1 cellular context compared by ENCODE assay signal in genomic region chr6:36649721-36650484, GRCh38.
A peak's percentile ranks its signal among the peaks of the same experiment; 100 is the strongest.
TF ChIP-seq lines count a peak whose summit lies in the region.

No MANE protein-coding gene starts in this region.

TF ChIP-seq in K562, 482 proteins besides CTCF, POLR2A, EP300 and RAD21 (continued from another document and continues in another):
- TF ChIP-seq ARID1B (IDR thresholded peaks at IDR 0.05) (peak; percentile 58; the same call in 1 of the 2 replicates), GATA2 (CRISPR knock-in tag; IDR thresholded peaks at IDR 0.05) (0 out of 2 replicates have a peak, but pooled peaks have one; percentile 38), GABPA (tag; conservative IDR thresholded peaks at IDR 0.05; ENCODE audit: low read depth) (no peak), RFX5 (IDR thresholded peaks at IDR 0.05; ENCODE audit: low read depth, low read length) (no peak), ZNF280A (IDR thresholded peaks at IDR 0.05; ENCODE audit: low read depth, partially characterized antibody) (no peak), TEAD1 (CRISPR knock-in tag; IDR thresholded peaks at IDR 0.05) (peak in 1 of 2 experiments; percentile 44; a peak in 1 of 4 replicates), SAFB2 (IDR thresholded peaks at IDR 0.05; ENCODE audit: borderline replicate concordance, low read depth, low read length, severe bottlenecking) (no peak), MAX (CRISPR knock-in tag; IDR thresholded peaks at IDR 0.05) (no peak), POLR2B (IDR thresholded peaks at IDR 0.05; ENCODE audit: low read depth, partially characterized antibody) (no peak), BCL6 (CRISPR knock-in tag; IDR thresholded peaks at IDR 0.05) (peak; percentile 20; the same call in 1 of the 2 replicates), ZFP1 (CRISPR knock-in tag; IDR thresholded peaks at IDR 0.05) (no peak), ZNF699 (CRISPR knock-in tag; IDR thresholded peaks at IDR 0.05; ENCODE audit: insufficient replicate concordance) (no peak), ZNF764 (CRISPR knock-in tag; IDR thresholded peaks at IDR 0.05; ENCODE audit: low read depth) (no peak), TBL1XR1 (IDR thresholded peaks at IDR 0.05; ENCODE audit: low read length in 2 of 2) (no peak), SOX6 (IDR thresholded peaks at IDR 0.05) (peak; percentile 70; the same call in 1 of the 2 replicates), ZNF316 (IDR thresholded peaks at IDR 0.05) (no peak; the same call in 1 of the 2 replicates), DDX20 (tag; IDR thresholded peaks at IDR 0.05; ENCODE audit: low read depth) (no peak), ZNF146 (CRISPR knock-in tag; IDR thresholded peaks at IDR 0.05; ENCODE audit: unreplicated experiment) (no peak), HBP1 (CRISPR knock-in tag; IDR thresholded peaks at IDR 0.05) (no peak), SMARCB1 (IDR thresholded peaks at IDR 0.05; ENCODE audit: insufficient read length, low read depth) (no peak), CHAMP1 (IDR thresholded peaks at IDR 0.05) (no peak), ZNF436 (CRISPR knock-in tag; IDR thresholded peaks at IDR 0.05) (no peak), KHSRP (IDR thresholded peaks at IDR 0.05) (no peak), HLTF (IDR thresholded peaks at IDR 0.05) (no peak), OTX1 (CRISPR knock-in tag; IDR thresholded peaks at IDR 0.05) (no peak), KDM4B (IDR thresholded peaks at IDR 0.05; ENCODE audit: borderline replicate concordance in 2 of 2, low read depth in 1 of 2) (no peak), TGIF2 (CRISPR knock-in tag; IDR thresholded peaks at IDR 0.05) (no peak), TCF3 (CRISPR knock-in tag; IDR thresholded peaks at IDR 0.05) (peak; percentile 44; the same call in 1 of the 2 replicates), SMAD2 (IDR thresholded peaks at IDR 0.05; ENCODE audit: low read depth, low read length) (no peak), SLC30A9 (CRISPR knock-in tag; IDR thresholded peaks at IDR 0.05) (no peak), CEBPB (tag; IDR thresholded peaks at IDR 0.05) (peak; percentile 96), MLLT1 (IDR thresholded peaks at IDR 0.05) (no peak), NEUROD1 (IDR thresholded peaks at IDR 0.05; ENCODE audit: borderline replicate concordance, low read depth, low read length, partially characterized antibody) (no peak), PHF20 (IDR thresholded peaks at IDR 0.05; ENCODE audit: partially characterized antibody) (no peak), GTF2B (IDR thresholded peaks at IDR 0.05; ENCODE audit: extremely low read depth, insufficient read length) (no peak), HDAC2 (IDR thresholded peaks at IDR 0.05) (no peak), MBD1 (CRISPR knock-in tag; IDR thresholded peaks at IDR 0.05) (no peak), ZNF311 (CRISPR knock-in tag; IDR thresholded peaks at IDR 0.05) (no peak), ZNF696 (CRISPR knock-in tag; conservative IDR thresholded peaks at IDR 0.05) (no peak), TRIM28 (IDR thresholded peaks at IDR 0.05) (no peak), MED1 (CRISPR knock-in tag; IDR thresholded peaks at IDR 0.05; ENCODE audit: borderline replicate concordance) (no peak), NFE2 (IDR thresholded peaks at IDR 0.05; ENCODE audit: low read depth) (peak; percentile 65), MEF2A (IDR thresholded peaks at IDR 0.05; ENCODE audit: control insufficient read depth, low read depth, low read length) (no peak), GATAD2B (IDR thresholded peaks at IDR 0.05; ENCODE audit: borderline replicate concordance) (no peak)
- TF ChIP-seq, protein P1, sequence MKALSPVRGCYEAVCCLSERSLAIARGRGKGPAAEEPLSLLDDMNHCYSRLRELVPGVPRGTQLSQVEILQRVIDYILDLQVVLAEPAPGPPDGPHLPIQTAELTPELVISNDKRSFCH (CRISPR knock-in tag; IDR thresholded peaks at IDR 0.05): no peak
- TF ChIP-seq, protein P1 (tag; IDR thresholded peaks at IDR 0.05): no peak
- TF ChIP-seq, protein P2, sequence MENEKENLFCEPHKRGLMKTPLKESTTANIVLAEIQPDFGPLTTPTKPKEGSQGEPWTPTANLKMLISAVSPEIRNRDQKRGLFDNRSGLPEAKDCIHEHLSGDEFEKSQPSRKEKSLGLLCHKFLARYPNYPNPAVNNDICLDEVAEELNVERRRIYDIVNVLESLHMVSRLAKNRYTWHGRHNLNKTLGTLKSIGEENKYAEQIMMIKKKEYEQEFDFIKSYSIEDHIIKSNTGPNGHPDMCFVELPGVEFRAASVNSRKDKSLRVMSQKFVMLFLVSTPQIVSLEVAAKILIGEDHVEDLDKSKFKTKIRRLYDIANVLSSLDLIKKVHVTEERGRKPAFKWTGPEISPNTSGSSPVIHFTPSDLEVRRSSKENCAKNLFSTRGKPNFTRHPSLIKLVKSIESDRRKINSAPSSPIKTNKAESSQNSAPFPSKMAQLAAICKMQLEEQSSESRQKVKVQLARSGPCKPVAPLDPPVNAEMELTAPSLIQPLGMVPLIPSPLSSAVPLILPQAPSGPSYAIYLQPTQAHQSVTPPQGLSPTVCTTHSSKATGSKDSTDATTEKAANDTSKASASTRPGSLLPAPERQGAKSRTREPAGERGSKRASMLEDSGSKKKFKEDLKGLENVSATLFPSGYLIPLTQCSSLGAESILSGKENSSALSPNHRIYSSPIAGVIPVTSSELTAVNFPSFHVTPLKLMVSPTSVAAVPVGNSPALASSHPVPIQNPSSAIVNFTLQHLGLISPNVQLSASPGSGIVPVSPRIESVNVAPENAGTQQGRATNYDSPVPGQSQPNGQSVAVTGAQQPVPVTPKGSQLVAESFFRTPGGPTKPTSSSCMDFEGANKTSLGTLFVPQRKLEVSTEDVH (IDR thresholded peaks at IDR 0.05; ENCODE audit: low read depth, partially characterized antibody): no peak
- TF ChIP-seq, protein P3, sequence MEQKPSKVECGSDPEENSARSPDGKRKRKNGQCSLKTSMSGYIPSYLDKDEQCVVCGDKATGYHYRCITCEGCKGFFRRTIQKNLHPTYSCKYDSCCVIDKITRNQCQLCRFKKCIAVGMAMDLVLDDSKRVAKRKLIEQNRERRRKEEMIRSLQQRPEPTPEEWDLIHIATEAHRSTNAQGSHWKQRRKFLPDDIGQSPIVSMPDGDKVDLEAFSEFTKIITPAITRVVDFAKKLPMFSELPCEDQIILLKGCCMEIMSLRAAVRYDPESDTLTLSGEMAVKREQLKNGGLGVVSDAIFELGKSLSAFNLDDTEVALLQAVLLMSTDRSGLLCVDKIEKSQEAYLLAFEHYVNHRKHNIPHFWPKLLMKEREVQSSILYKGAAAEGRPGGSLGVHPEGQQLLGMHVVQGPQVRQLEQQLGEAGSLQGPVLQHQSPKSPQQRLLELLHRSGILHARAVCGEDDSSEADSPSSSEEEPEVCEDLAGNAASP (IDR thresholded peaks at IDR 0.05): no peak
- TF ChIP-seq, protein P4, sequence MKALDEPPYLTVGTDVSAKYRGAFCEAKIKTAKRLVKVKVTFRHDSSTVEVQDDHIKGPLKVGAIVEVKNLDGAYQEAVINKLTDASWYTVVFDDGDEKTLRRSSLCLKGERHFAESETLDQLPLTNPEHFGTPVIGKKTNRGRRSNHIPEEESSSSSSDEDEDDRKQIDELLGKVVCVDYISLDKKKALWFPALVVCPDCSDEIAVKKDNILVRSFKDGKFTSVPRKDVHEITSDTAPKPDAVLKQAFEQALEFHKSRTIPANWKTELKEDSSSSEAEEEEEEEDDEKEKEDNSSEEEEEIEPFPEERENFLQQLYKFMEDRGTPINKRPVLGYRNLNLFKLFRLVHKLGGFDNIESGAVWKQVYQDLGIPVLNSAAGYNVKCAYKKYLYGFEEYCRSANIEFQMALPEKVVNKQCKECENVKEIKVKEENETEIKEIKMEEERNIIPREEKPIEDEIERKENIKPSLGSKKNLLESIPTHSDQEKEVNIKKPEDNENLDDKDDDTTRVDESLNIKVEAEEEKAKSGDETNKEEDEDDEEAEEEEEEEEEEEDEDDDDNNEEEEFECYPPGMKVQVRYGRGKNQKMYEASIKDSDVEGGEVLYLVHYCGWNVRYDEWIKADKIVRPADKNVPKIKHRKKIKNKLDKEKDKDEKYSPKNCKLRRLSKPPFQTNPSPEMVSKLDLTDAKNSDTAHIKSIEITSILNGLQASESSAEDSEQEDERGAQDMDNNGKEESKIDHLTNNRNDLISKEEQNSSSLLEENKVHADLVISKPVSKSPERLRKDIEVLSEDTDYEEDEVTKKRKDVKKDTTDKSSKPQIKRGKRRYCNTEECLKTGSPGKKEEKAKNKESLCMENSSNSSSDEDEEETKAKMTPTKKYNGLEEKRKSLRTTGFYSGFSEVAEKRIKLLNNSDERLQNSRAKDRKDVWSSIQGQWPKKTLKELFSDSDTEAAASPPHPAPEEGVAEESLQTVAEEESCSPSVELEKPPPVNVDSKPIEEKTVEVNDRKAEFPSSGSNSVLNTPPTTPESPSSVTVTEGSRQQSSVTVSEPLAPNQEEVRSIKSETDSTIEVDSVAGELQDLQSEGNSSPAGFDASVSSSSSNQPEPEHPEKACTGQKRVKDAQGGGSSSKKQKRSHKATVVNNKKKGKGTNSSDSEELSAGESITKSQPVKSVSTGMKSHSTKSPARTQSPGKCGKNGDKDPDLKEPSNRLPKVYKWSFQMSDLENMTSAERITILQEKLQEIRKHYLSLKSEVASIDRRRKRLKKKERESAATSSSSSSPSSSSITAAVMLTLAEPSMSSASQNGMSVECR (CRISPR knock-in tag; IDR thresholded peaks at IDR 0.05): no peak
